1 cellular context compared by ENCODE assay signal in genomic region chr20:38842558-38842981, GRCh38.
TF ChIP-seq lines count a peak whose summit lies in the region.

No MANE protein-coding gene starts in this region.

TF ChIP-seq in H1, 55 proteins besides CTCF, POLR2A, EP300 and RAD21:
- peak; percentile 71; the same call in 1 of the 2 replicates for TF ChIP-seq TCF12 (IDR thresholded peaks at IDR 0.05; ENCODE audit: low read depth, low read length)
- no peak for TF ChIP-seq RXRA (IDR thresholded peaks at IDR 0.05; ENCODE audit: insufficient read depth, low read depth, low read length)
TF ChIP-seq in H1: peak in this region for 1.
